Comparison of ENCODE assay signal across 8 cellular contexts in the genomic region with DNA sequence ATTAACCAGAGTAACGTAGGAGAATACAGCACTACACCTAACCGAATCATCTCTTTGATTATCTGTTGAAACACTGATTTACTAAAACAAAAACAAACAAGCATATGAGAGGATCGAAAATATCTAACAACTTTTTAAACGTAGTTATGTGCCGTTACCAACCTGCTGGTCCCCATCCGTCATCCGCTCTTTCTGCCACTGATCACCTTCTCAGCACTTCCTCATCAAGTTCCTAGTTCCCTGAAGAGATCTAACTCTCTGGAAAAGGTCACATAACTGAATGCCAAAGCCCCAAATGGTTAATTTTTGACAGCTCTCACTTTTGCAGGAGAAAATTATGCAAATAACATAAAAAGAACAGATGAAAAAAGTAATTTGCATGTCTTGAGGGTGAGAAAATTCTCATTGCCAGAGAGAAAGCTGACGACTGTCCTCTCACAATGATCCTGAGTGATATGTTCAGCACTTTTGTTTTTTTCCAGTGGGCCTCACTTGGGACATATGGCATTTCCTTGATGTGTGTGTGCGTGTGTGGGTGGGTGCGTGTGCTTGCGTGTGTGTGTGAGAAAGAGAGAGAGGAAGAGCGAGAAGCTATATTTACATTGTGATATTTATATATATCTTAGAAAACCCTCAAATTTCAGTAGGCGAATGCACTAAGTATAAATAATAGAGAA. TPM values are rescaled to one million over a fixed set of nuclear protein-coding genes. Genes with fewer than 3 reads are reported as not detected.
DNase-seq lines count a peak whose midpoint lies in the region; ATAC-seq and TF ChIP-seq lines count a peak whose summit lies in the region.
"Not testable (repeated sequence)": the region's sequence is repeated elsewhere in the genome, so short reads cannot be mapped to it uniquely, and the experiment has no call there.

No MANE protein-coding gene starts in this region.

- peaks cover 15 to 29% (median 17%) of the 10 kb centered on the region in 3 donors for H3K27me3 Mint-ChIP-seq in naive B cell

- not testable (repeated sequence) for H3K9me3 Mint-ChIP-seq in naive B cell

- intact Hi-C loops in dorsolateral prefrontal cortex (cut with DNase I) = not testable (repeated sequence)

- not testable (repeated sequence) for DNase-seq in GM06990 (ENCODE audit: extremely low read depth, insufficient read length); dorsolateral prefrontal cortex; naive B cell; thoracic aorta (ENCODE audit: low spot score)
- peak; percentile 5 to 32 for DNase-seq in NCI-H2081 (lab: John Stamatoyannopoulos, UW)

- peak overlapping the region in 5 of 8 donors; percentile 15 to 79 (median 50) for H3K4me3 Mint-ChIP-seq in naive B cell

- H3K4me3 ChIP-seq in GM06990 (replicated peaks; ENCODE audit: low read depth, low read length) (peak overlapping the region; percentile 14; the same call in 1 of the 2 replicates), dorsolateral prefrontal cortex (peak overlapping the region in 56 of 59 donors; percentile 10 to 66 (median 44)), thoracic aorta (peak overlapping the region; percentile 21)

- not testable (repeated sequence) for H3K27me3 ChIP-seq in GM06990 (replicated peaks; ENCODE audit: control insufficient read depth, insufficient read depth, low read length); thoracic aorta (replicated peaks; ENCODE audit: insufficient read depth)
- peaks cover 0 to 15% (median 0%) of the 10 kb centered on the region in 45 donors for H3K27me3 ChIP-seq in dorsolateral prefrontal cortex

- H3K27ac ChIP-seq in VCaP (peak overlapping the region; percentile 31; the same call in 1 of the 2 replicates), dorsolateral prefrontal cortex (peak overlapping the region in 1 of 59 donors; percentile 40)
- H3K27ac ChIP-seq in thoracic aorta = not testable (repeated sequence)

- ATAC-seq in GM21447 (IDR thresholded peaks at IDR 0.05; ENCODE audit: unreplicated experiment) (peak; percentile 27), HG03095 (IDR thresholded peaks at IDR 0.05; ENCODE audit: unreplicated experiment) (peak; percentile 6), naive B cell (ENCODE audit: low read depth in 2 of 2) (peak; percentile 17 to 25)
- not testable (repeated sequence) for ATAC-seq in thoracic aorta (ENCODE audit: insufficient number of reproducible peaks, low FRiP score, low read depth)

- not testable (repeated sequence) for H3K36me3 ChIP-seq in GM06990 (ENCODE audit: control insufficient read depth, insufficient read depth, low read length); thoracic aorta

- TF ChIP-seq CTCF in GM06990 (IDR thresholded peaks at IDR 0.05; ENCODE audit: insufficient read depth, low read length, poor library complexity, severe bottlenecking); VCaP (conservative IDR thresholded peaks at IDR 0.05); dorsolateral prefrontal cortex (IDR thresholded peaks at IDR 0.05 in 54 of 56, conservative IDR thresholded peaks at IDR 0.05 in 2 of 56; ENCODE audit: low read depth in 1 of 56, partially characterized antibody in 56 of 56); thoracic aorta (IDR thresholded peaks at IDR 0.05): not testable (repeated sequence)

- not testable (repeated sequence) for H3K36me3 Mint-ChIP-seq in naive B cell

- not testable (repeated sequence) for H3K4me1 ChIP-seq in thoracic aorta (ENCODE audit: control insufficient read depth in 1 of 2, low read depth in 2 of 2)

- H3K4me1 Mint-ChIP-seq in naive B cell = peaks cover 4 to 11% (median 6%) of the 10 kb centered on the region in 3 donors

- H3K27ac Mint-ChIP-seq in naive B cell = not testable (repeated sequence)

- H3K9me3 ChIP-seq in thoracic aorta = not testable (repeated sequence)

RNA-seq across cellular contexts. Expression of a gene that starts 8.8 kb away (rescaled TPM):
- total RNA-seq in dorsolateral prefrontal cortex (10 to 100 TPM; 34.9 to 54.4 (median 43.9) TPM), thoracic aorta (10 to 100 TPM; 29.2 to 47.8 TPM)
- 10 to 100 TPM in 4 of 6 donors, 1 to 10 TPM in 2; 3.1 to 30.7 (median 10.7) TPM for polyA plus RNA-seq in naive B cell (ENCODE audit: low read depth in 6 of 6)
